Comparison of ENCODE assay signal across 8 cellular contexts in the genomic region with DNA sequence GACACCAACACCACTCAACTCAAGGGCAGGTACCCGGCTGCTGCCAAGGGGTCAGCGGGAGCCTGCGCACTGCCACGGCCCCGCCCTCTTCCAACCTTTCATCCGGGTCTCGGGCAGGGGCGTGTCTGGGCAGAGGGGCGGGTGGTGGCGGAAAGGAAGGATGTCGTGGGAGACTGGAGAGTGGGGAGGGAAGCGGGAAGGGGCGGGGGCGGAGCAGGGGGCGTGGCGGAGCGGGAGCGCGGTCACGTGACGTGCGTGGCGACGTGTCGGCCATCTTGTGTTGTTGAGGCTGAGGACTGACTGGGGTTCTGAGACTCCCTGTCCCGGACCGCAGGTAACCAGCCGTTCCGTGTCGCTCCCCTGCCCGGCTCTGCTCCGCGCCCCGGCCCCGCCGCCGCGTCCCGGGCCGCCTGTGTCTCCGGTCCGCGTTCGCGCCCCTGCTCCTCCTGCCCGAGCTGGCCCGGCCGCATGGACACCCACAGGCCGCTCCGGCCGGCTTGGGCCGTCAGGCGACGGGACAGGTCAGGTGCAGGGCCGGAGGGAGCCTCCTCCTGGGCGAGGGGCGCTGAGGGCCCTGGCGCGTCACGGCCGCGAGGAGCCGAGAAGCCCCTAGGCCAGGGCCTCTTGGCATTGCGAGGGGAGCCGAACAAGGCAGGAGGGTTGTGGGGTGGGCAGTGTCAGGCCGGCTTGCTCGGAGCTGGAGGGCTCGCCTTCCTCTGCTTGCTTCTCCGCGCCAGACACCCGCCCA. TPM values are rescaled to one million over a fixed set of nuclear protein-coding genes. Genes with fewer than 3 reads are reported as not detected.
A peak's percentile ranks its signal among the peaks of the same experiment; 100 is the strongest.
DNase-seq lines count a peak whose midpoint lies in the region; ATAC-seq, FAIRE-seq and TF ChIP-seq lines count a peak whose summit lies in the region.

A gene with protein sequence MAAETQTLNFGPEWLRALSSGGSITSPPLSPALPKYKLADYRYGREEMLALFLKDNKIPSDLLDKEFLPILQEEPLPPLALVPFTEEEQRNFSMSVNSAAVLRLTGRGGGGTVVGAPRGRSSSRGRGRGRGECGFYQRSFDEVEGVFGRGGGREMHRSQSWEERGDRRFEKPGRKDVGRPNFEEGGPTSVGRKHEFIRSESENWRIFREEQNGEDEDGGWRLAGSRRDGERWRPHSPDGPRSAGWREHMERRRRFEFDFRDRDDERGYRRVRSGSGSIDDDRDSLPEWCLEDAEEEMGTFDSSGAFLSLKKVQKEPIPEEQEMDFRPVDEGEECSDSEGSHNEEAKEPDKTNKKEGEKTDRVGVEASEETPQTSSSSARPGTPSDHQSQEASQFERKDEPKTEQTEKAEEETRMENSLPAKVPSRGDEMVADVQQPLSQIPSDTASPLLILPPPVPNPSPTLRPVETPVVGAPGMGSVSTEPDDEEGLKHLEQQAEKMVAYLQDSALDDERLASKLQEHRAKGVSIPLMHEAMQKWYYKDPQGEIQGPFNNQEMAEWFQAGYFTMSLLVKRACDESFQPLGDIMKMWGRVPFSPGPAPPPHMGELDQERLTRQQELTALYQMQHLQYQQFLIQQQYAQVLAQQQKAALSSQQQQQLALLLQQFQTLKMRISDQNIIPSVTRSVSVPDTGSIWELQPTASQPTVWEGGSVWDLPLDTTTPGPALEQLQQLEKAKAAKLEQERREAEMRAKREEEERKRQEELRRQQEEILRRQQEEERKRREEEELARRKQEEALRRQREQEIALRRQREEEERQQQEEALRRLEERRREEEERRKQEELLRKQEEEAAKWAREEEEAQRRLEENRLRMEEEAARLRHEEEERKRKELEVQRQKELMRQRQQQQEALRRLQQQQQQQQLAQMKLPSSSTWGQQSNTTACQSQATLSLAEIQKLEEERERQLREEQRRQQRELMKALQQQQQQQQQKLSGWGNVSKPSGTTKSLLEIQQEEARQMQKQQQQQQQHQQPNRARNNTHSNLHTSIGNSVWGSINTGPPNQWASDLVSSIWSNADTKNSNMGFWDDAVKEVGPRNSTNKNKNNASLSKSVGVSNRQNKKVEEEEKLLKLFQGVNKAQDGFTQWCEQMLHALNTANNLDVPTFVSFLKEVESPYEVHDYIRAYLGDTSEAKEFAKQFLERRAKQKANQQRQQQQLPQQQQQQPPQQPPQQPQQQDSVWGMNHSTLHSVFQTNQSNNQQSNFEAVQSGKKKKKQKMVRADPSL (N-terminal part only) (plus strand): TSS at position 273 of the 748 bp plus-strand sequence. CDS start 37,867 bp downstream, outside the sequence.

- H3K27me3 ChIP-seq in Loucy (ENCODE audit: insufficient read depth, low read length, poor library complexity, severe bottlenecking) (no peaks in the 10 kb centered on the region), RWPE2 (ENCODE audit: insufficient read depth, poor library complexity, severe bottlenecking) (no peaks in the 10 kb centered on the region), fibroblast of lung (ENCODE audit: control insufficient read depth, insufficient read depth, low read length) (no peaks in the 10 kb centered on the region)
- H3K27me3 ChIP-seq in naive thymus-derived CD4-positive, alpha-beta T cell (ENCODE audit: control insufficient read depth in 2 of 2, insufficient read depth in 2 of 2, low read length in 2 of 2) = no peaks in the 10 kb centered on the region

- H3K4me3 ChIP-seq in Loucy (ENCODE audit: low read length, poor library complexity, severe bottlenecking) (peak within 1 kb of the TSS; percentile 88), RWPE2 (ENCODE audit: severe bottlenecking) (peak within 1 kb of the TSS; percentile 95), fibroblast of lung (replicated peaks in 1 of 4; ENCODE audit: control extremely low read depth in 1 of 4, insufficient read depth in 1 of 4, low read depth in 3 of 4, low read length in 4 of 4) (peak within 1 kb of the TSS; percentile 74 to 91 (median 86))
- H3K4me3 ChIP-seq in naive thymus-derived CD4-positive, alpha-beta T cell (ENCODE audit: low read length) = peak within 1 kb of the TSS; percentile 94

- H3K9me2 ChIP-seq in Loucy (replicated peaks; ENCODE audit: low read depth, low read length) = no peaks in the 10 kb centered on the region

- peaks cover 19% of the 10 kb centered on the region for H3K4me1 Mint-ChIP-seq in activated T-helper 17 cell treated with anti-CD3 and anti-CD28 coated beads, Interleukin-2, amount 50 U/mL, for 72 hours
- H3K4me1 Mint-ChIP-seq in naive thymus-derived CD4-positive, alpha-beta T cell = peaks cover 22 to 39% (median 34%) of the 10 kb centered on the region in 7 donors
- peaks cover 29% of the 10 kb centered on the region for H3K4me1 Mint-ChIP-seq in stimulated activated memory B cell treated with anti-CD40 and anti-IgM and Interleukin-4, amounts not matched to agents 10 μg/mL and 1 μg/mL and 100 μg/mL, for 72 hours

- intact Hi-C loops in naive thymus-derived CD4-positive, alpha-beta T cell (cut with micrococcal nuclease) = loop anchor here (1.0 to 10.0 kb wide), 12 partner anchors 64 to 573 kb away; partner anchors contain the start of genes EIF4E2 (in 2 of the 2), TIGD1 (in 2 of the 2), ATG16L1 (in 1 of the 2) and EFHD1 (in 1 of the 2)

- peak within 1 kb of the TSS; percentile 83 for H2AFZ ChIP-seq in Loucy (ENCODE audit: low read length)
- H2AFZ ChIP-seq in fibroblast of lung (ENCODE audit: low read length) = peak within 1 kb of the TSS; percentile 93

- H3K36me3 Mint-ChIP-seq in activated T-helper 17 cell treated with anti-CD3 and anti-CD28 coated beads, Interleukin-2, amount 50 U/mL, for 72 hours (ENCODE audit: low read depth) = peaks cover 38% of the 10 kb centered on the region
- H3K36me3 Mint-ChIP-seq in naive thymus-derived CD4-positive, alpha-beta T cell = peaks cover 0 to 17% (median 12%) of the 10 kb centered on the region in 5 donors
- peaks cover 19% of the 10 kb centered on the region for H3K36me3 Mint-ChIP-seq in stimulated activated memory B cell treated with anti-CD40 and anti-IgM and Interleukin-4, amounts not matched to agents 10 μg/mL and 1 μg/mL and 100 μg/mL, for 72 hours

- H3K9ac ChIP-seq in Loucy (ENCODE audit: low read depth, low read length, poor library complexity, severe bottlenecking) (peak within 1 kb of the TSS; percentile 93), fibroblast of lung (ENCODE audit: insufficient read depth, low read length) (peak within 1 kb of the TSS; percentile 96)

- ATAC-seq in RWPE2 (ENCODE audit: low read depth) = peak; percentile 91
- ATAC-seq in activated T-helper 17 cell treated with anti-CD3 and anti-CD28 coated beads, Interleukin-2, amount 50 U/mL, for 72 hours (replicated peaks) = peak; percentile 96
- peak; percentile 95 for ATAC-seq in naive thymus-derived CD4-positive, alpha-beta T cell
- ATAC-seq in stimulated activated memory B cell treated with anti-CD40 and anti-IgM and Interleukin-4, amounts not matched to agents 10 μg/mL and 1 μg/mL and 100 μg/mL, for 72 hours = peak; percentile 95

- H3K4me2 ChIP-seq in Loucy (ENCODE audit: low read depth, low read length, poor library complexity, severe bottlenecking) = peak within 1 kb of the TSS; percentile 90
- H3K4me2 ChIP-seq in fibroblast of lung (ENCODE audit: extremely low read depth, insufficient read depth, low read length) = peak within 1 kb of the TSS; percentile 96

- TF ChIP-seq CTCF in Loucy (conservative IDR thresholded peaks at IDR 0.05; ENCODE audit: low read length) = no peak
- TF ChIP-seq CTCF in RWPE2 (IDR thresholded peaks at IDR 0.05; ENCODE audit: poor library complexity, severe bottlenecking) = no peak
- TF ChIP-seq CTCF in fibroblast of lung (conservative IDR thresholded peaks at IDR 0.05 in 1 of 2, IDR thresholded peaks at IDR 0.05 in 1 of 2; ENCODE audit: low read depth in 1 of 2, low read length in 2 of 2) = no peak

- CTCF ChIA-PET in naive thymus-derived CD4-positive, alpha-beta T cell (lab: Charles Lee) = no interaction called here

- H3K79me2 ChIP-seq in Loucy (ENCODE audit: insufficient read depth, low read length) (peaks cover 48% of the 10 kb centered on the region), fibroblast of lung (ENCODE audit: control insufficient read depth, insufficient read depth, low read length) (peaks cover 49% of the 10 kb centered on the region)

- H3K36me3 ChIP-seq in Loucy (ENCODE audit: insufficient read depth, low read length) (no peaks in the 10 kb centered on the region), RWPE2 (ENCODE audit: low read depth) (peaks cover 21% of the 10 kb centered on the region), fibroblast of lung (ENCODE audit: control insufficient read depth, insufficient read depth, low read length) (peaks cover 2% of the 10 kb centered on the region)
- H3K36me3 ChIP-seq in naive thymus-derived CD4-positive, alpha-beta T cell (ENCODE audit: control insufficient read depth in 2 of 3, insufficient read depth in 3 of 3, low read length in 3 of 3) = peaks cover 0 to 5% (median 0%) of the 10 kb centered on the region in 3 experiments

- no peaks in the 10 kb centered on the region for H3K27me3 Mint-ChIP-seq in activated T-helper 17 cell treated with anti-CD3 and anti-CD28 coated beads, Interleukin-2, amount 50 U/mL, for 72 hours
- peaks cover 0 to 10% (median 0%) of the 10 kb centered on the region in 5 donors for H3K27me3 Mint-ChIP-seq in naive thymus-derived CD4-positive, alpha-beta T cell
- H3K27me3 Mint-ChIP-seq in stimulated activated memory B cell treated with anti-CD40 and anti-IgM and Interleukin-4, amounts not matched to agents 10 μg/mL and 1 μg/mL and 100 μg/mL, for 72 hours = no peaks in the 10 kb centered on the region

- TF ChIP-seq POLR2A in H54 (IDR thresholded peaks at IDR 0.05; ENCODE audit: low read depth, low read length) = peak; percentile 78

- H3K27ac Mint-ChIP-seq in activated T-helper 17 cell treated with anti-CD3 and anti-CD28 coated beads, Interleukin-2, amount 50 U/mL, for 72 hours = peak within 1 kb of the TSS; percentile 95
- H3K27ac Mint-ChIP-seq in naive thymus-derived CD4-positive, alpha-beta T cell = peak within 1 kb of the TSS; percentile 82 to 96 (median 87)
- peak within 1 kb of the TSS; percentile 86 for H3K27ac Mint-ChIP-seq in stimulated activated memory B cell treated with anti-CD40 and anti-IgM and Interleukin-4, amounts not matched to agents 10 μg/mL and 1 μg/mL and 100 μg/mL, for 72 hours

- no peaks in the 10 kb centered on the region for H3K9me3 Mint-ChIP-seq in activated T-helper 17 cell treated with anti-CD3 and anti-CD28 coated beads, Interleukin-2, amount 50 U/mL, for 72 hours
- H3K9me3 Mint-ChIP-seq in naive thymus-derived CD4-positive, alpha-beta T cell = peaks cover 0 to 16% (median 4%) of the 10 kb centered on the region in 11 donors
- peaks cover 5% of the 10 kb centered on the region for H3K9me3 Mint-ChIP-seq in stimulated activated memory B cell treated with anti-CD40 and anti-IgM and Interleukin-4, amounts not matched to agents 10 μg/mL and 1 μg/mL and 100 μg/mL, for 72 hours

- H3K4me3 Mint-ChIP-seq in activated T-helper 17 cell treated with anti-CD3 and anti-CD28 coated beads, Interleukin-2, amount 50 U/mL, for 72 hours = peak within 1 kb of the TSS; percentile 98
- peak within 1 kb of the TSS; percentile 88 to 98 (median 93) for H3K4me3 Mint-ChIP-seq in naive thymus-derived CD4-positive, alpha-beta T cell
- peak within 1 kb of the TSS; percentile 96 for H3K4me3 Mint-ChIP-seq in stimulated activated memory B cell treated with anti-CD40 and anti-IgM and Interleukin-4, amounts not matched to agents 10 μg/mL and 1 μg/mL and 100 μg/mL, for 72 hours

- POLR2A ChIA-PET in naive thymus-derived CD4-positive, alpha-beta T cell (lab: Charles Lee) = interaction anchor here (0.6 kb wide), 1 partner anchor 61 kb away, joined by 3 read pairs; no protein-coding TSS in a partner anchor

- FAIRE-seq in H54 (lab: Jason Lieb, UNC) = peak; percentile 79

- DNase-seq in EL = peak; percentile 96
- peak; percentile 97 for DNase-seq in H54 (ENCODE audit: insufficient read length, low spot score)
- peak; percentile 95 for DNase-seq in RWPE2 (ENCODE audit: low spot score)
- DNase-seq in fibroblast of lung (ENCODE audit: low read depth in 2 of 2) = peak; percentile 93 to 94
- peak; percentile 73 to 94 (median 84) for DNase-seq in naive thymus-derived CD4-positive, alpha-beta T cell

- H3F3A ChIP-seq in Loucy (ENCODE audit: low read depth) = no peaks in the 10 kb centered on the region

- peaks cover 36% of the 10 kb centered on the region for H4K20me1 ChIP-seq in Loucy (ENCODE audit: insufficient read depth, low read length, poor library complexity, severe bottlenecking)
- H4K20me1 ChIP-seq in fibroblast of lung (ENCODE audit: control insufficient read depth, extremely low read depth, insufficient read depth, low read length) = peaks cover 4% of the 10 kb centered on the region

- peaks cover 31% of the 10 kb centered on the region for H3K4me1 ChIP-seq in Loucy (ENCODE audit: insufficient read depth, low read length, poor library complexity, severe bottlenecking)
- H3K4me1 ChIP-seq in RWPE2 (ENCODE audit: insufficient read depth, poor library complexity, severe bottlenecking) = peaks cover 17% of the 10 kb centered on the region
- peaks cover 12% of the 10 kb centered on the region for H3K4me1 ChIP-seq in fibroblast of lung (ENCODE audit: control insufficient read depth, extremely low read depth, insufficient read depth, low read length)
- H3K4me1 ChIP-seq in naive thymus-derived CD4-positive, alpha-beta T cell (ENCODE audit: control insufficient read depth in 2 of 2, insufficient read depth in 2 of 2, low read length in 2 of 2) = peaks cover 35 to 37% of the 10 kb centered on the region in 2 donors

- H3K9me3 ChIP-seq in Loucy (ENCODE audit: insufficient read depth, low read depth, low read length) (no peaks in the 10 kb centered on the region), RWPE2 (ENCODE audit: severe bottlenecking) (no peaks in the 10 kb centered on the region), fibroblast of lung (ENCODE audit: control insufficient read depth, insufficient read depth, low read depth, low read length) (no peaks in the 10 kb centered on the region)
- no peaks in the 10 kb centered on the region for H3K9me3 ChIP-seq in naive thymus-derived CD4-positive, alpha-beta T cell (ENCODE audit: control insufficient read depth in 2 of 3, low read length in 3 of 3)

- H3K27ac ChIP-seq in RWPE2 (ENCODE audit: poor library complexity, severe bottlenecking) (peak within 1 kb of the TSS; percentile 65), fibroblast of lung (ENCODE audit: insufficient read depth, low read length) (peak within 1 kb of the TSS; percentile 81)
- H3K27ac ChIP-seq in naive thymus-derived CD4-positive, alpha-beta T cell (ENCODE audit: low read depth, low read length) = peak within 1 kb of the TSS; percentile 96

RNA-seq across cellular contexts. Expression of the gene that starts here (rescaled TPM):
- total RNA-seq in activated T-helper 17 cell treated with anti-CD3 and anti-CD28 coated beads, Interleukin-2, amount 50 U/mL, for 72 hours = 10 to 100 TPM; 59.7 to 71.9 TPM
- total RNA-seq in fibroblast of lung = 46.2 and 64.7 TPM in 2 replicates
- 31.1 and 33.6 TPM in 2 replicates for polyA plus RNA-seq in fibroblast of lung
- 29.9 and 31.9 TPM in 2 replicates for polyA plus RNA-seq in fibroblast of lung (2012)
- polyA minus RNA-seq in fibroblast of lung (ENCODE audit: low replicate concordance) = 82.0 and 88.4 TPM in 2 replicates
- total RNA-seq in naive thymus-derived CD4-positive, alpha-beta T cell = 10 to 100 TPM; 70.7 to 82.8 (median 79.8) TPM
- 10 to 100 TPM; 25.3 to 29.9 TPM for polyA plus RNA-seq in naive thymus-derived CD4-positive, alpha-beta T cell

Comparison
In these comparisons a context has a peak if more than half of its experiments do, and no peak if none do; other contexts are left out.
1. Peak in every context shown above with its lines: DNase-seq, ATAC-seq, H3K4me3 ChIP-seq and H3K27ac ChIP-seq.